17 cellular contexts compared by ENCODE assay signal in the genomic region with DNA sequence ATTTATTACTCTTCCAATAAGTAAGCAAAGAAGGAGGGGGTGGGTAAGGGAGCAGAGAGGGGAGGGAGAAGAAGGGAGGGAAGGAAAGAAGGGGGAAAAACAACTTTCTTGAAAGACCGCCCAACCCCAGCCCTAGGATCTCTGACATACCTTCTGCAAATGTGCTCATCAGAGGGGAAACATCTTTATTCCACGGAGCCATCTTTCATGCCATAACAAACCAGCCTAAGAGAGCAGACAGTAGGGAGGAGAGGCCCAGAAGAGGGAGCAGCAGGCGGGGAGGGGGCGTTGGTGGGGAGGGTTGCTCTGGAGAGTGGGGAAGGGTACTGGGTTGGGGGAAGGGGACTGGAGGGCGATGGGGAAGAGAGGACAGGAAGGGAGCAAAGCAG. TPM values are rescaled to one million over a fixed set of nuclear protein-coding genes. Genes with fewer than 3 reads are reported as not detected.
DNase-seq lines count a peak whose midpoint lies in the region; ATAC-seq, FAIRE-seq and TF ChIP-seq lines count a peak whose summit lies in the region.
"Had no signal": no experiment of that assay in that cellular context is flagged by ENCODE, and none has a peak within 500 bp of the region (broad histone marks: within the 10 kb centered on the region; RNA-seq: fewer than 3 reads in every experiment).

No MANE protein-coding gene starts in this region.

- ATAC-seq in HepG2 (no peak), right lobe of liver (no peak), HG03571 (IDR thresholded peaks at IDR 0.05; ENCODE audit: unreplicated experiment) (no peak), GM21576 (IDR thresholded peaks at IDR 0.05; ENCODE audit: unreplicated experiment) (no peak), GM19452 (IDR thresholded peaks at IDR 0.05; ENCODE audit: unreplicated experiment) (no peak)
- ATAC-seq: activated CD8-positive, alpha-beta T cell treated with anti-CD3 and anti-CD28 coated beads for 36 hours had no signal

- no peaks in the 10 kb centered on the region for H3K36me3 Mint-ChIP-seq in neural crest cell (ENCODE audit: low read depth)
- no peaks in the 10 kb centered on the region for H3K36me3 Mint-ChIP-seq in activated CD4-positive, alpha-beta memory T cell treated with anti-CD3 and anti-CD28 coated beads for 36 hours
- H3K36me3 Mint-ChIP-seq: activated naive CD8-positive, alpha-beta T cell treated with anti-CD3 and anti-CD28 coated beads for 36 hours; CD14-positive monocyte had no signal

- H3K4me2 ChIP-seq in HepG2 (ENCODE audit: low read depth, low read length): peak overlapping the region; percentile 68

- BruUV-seq in HepG2 (replicated peaks; lab: Mats Ljungman, UMichigan): no TSS peak

- POLR2A ChIA-PET in HepG2 (lab: Yijun Ruan, JAX): no interaction called here
- POLR2A ChIA-PET in activated CD4-positive, alpha-beta memory T cell treated with anti-CD3 and anti-CD28 coated beads for 36 hours (lab: Charles Lee): no interaction called here

- WGBS in HepG2 (ENCODE audit: low lambda C conversion rate): 38% methylated on average over 5 of the region's 5 CpGs
- WGBS in right lobe of liver (ENCODE audit: insufficient coverage, low coverage, low lambda C conversion rate, missing lambda C conversion rate): 69% methylated on average over 4 of the region's 5 CpGs

- H3K4me3 ChIP-seq in HepG2 (replicated peaks in 1 of 3; ENCODE audit: insufficient read depth in 1 of 3, low read depth in 2 of 3, low read length in 3 of 3) (0 out of 6 replicates have a peak overlapping the region, but pooled peaks of 1 of the 3 experiments have one; percentile 26), right lobe of liver (no peak overlapping the region), right atrium auricular region (peak overlapping the region in 1 of 2 donors; percentile 34)
- H3K4me3 ChIP-seq: breast epithelium had no signal

- no peak for FAIRE-seq in HepG2 (lab: Jason Lieb, UNC)

- no peak overlapping the region for H3K27ac Mint-ChIP-seq in neural crest cell (ENCODE audit: unreplicated experiment)
- no peak overlapping the region for H3K27ac Mint-ChIP-seq in activated CD4-positive, alpha-beta memory T cell treated with anti-CD3 and anti-CD28 coated beads for 36 hours
- H3K27ac Mint-ChIP-seq: activated CD8-positive, alpha-beta T cell treated with anti-CD3 and anti-CD28 coated beads for 36 hours; activated naive CD8-positive, alpha-beta T cell treated with anti-CD3 and anti-CD28 coated beads for 36 hours had no signal

- H3K27me3 Mint-ChIP-seq in neural crest cell (ENCODE audit: low read depth): no peaks in the 10 kb centered on the region
- H3K27me3 Mint-ChIP-seq in activated CD4-positive, alpha-beta memory T cell treated with anti-CD3 and anti-CD28 coated beads for 36 hours: peaks cover 23% of the 10 kb centered on the region

- no peak overlapping the region for H3K27ac ChIP-seq in HepG2 (ENCODE audit: extremely low read length, insufficient read depth, low read length)
- H3K27ac ChIP-seq in right lobe of liver: no peak overlapping the region
- peak overlapping the region; percentile 71 to 83 for H3K27ac ChIP-seq in right atrium auricular region
- H3K27ac ChIP-seq: RWPE1 had no signal

- TF ChIP-seq CTCF in HepG2 (CRISPR knock-in tag; IDR thresholded peaks at IDR 0.05): no peak
- no peak for TF ChIP-seq CTCF in right lobe of liver (IDR thresholded peaks at IDR 0.05)
- no peak for TF ChIP-seq CTCF in right atrium auricular region (IDR thresholded peaks at IDR 0.05)
- no peak for TF ChIP-seq CTCF in neural crest cell (conservative IDR thresholded peaks at IDR 0.05)

- in situ Hi-C loops in HepG2 (cut with HindIII; ENCODE audit: extremely low pct_ligation_motif_present, low pct_unique_long_range_greater_than_20kb): loop anchor here (25.0 kb wide), 1 partner anchor 1028 kb away; no protein-coding TSS in a partner anchor

- H3K9me3 ChIP-seq in HepG2 (ENCODE audit: low read length): no peaks in the 10 kb centered on the region
- no peaks in the 10 kb centered on the region for H3K9me3 ChIP-seq in right lobe of liver
- H3K9me3 ChIP-seq in right atrium auricular region: no peaks in the 10 kb centered on the region
- H3K9me3 ChIP-seq: breast epithelium had no signal

- H2AFZ ChIP-seq in HepG2 (ENCODE audit: low read length): no peak overlapping the region

- DNase-seq in HepG2 (ENCODE audit: low spot score) (no peak), right lobe of liver (no peak), right atrium auricular region (ENCODE audit: low spot score) (peak; percentile 18), neural crest cell (ENCODE audit: low read depth, low spot score) (no peak)
- no peak for DNase-seq in activated CD4-positive, alpha-beta memory T cell treated with anti-CD3 and anti-CD28 coated beads for 36 hours
- DNase-seq: activated CD8-positive, alpha-beta T cell treated with anti-CD3 and anti-CD28 coated beads for 36 hours; activated naive CD8-positive, alpha-beta T cell treated with anti-CD3 and anti-CD28 coated beads for 36 hours; activated T-cell treated with anti-CD3 and anti-CD28 coated beads, Interleukin-2, amount 50 U/mL, for 48 hours; NCI-H187 treated with DMSO at 0.1 percent for 48 hours; stimulated activated naive CD4-positive, alpha-beta T cell; T-helper 1 cell had no signal

- peaks cover 21% of the 10 kb centered on the region for H3K4me1 Mint-ChIP-seq in neural crest cell
- no peaks in the 10 kb centered on the region for H3K4me1 Mint-ChIP-seq in activated CD4-positive, alpha-beta memory T cell treated with anti-CD3 and anti-CD28 coated beads for 36 hours (ENCODE audit: low read depth)
- H3K4me1 Mint-ChIP-seq: activated naive CD8-positive, alpha-beta T cell treated with anti-CD3 and anti-CD28 coated beads for 36 hours had no signal

- TF ChIP-seq RAD21 in HepG2 (CRISPR knock-in tag; IDR thresholded peaks at IDR 0.05): no peak

- no peaks in the 10 kb centered on the region for H4K20me1 ChIP-seq in HepG2 (ENCODE audit: insufficient read depth, low read length)

- peaks cover 25% of the 10 kb centered on the region for H3K4me1 ChIP-seq in HepG2 (ENCODE audit: insufficient read depth, low read length)
- H3K4me1 ChIP-seq in right lobe of liver: no peaks in the 10 kb centered on the region
- peaks cover 0 to 17% of the 10 kb centered on the region in 2 donors for H3K4me1 ChIP-seq in right atrium auricular region
- H3K4me1 ChIP-seq: breast epithelium had no signal

- no peak overlapping the region for H3K9ac ChIP-seq in HepG2 (ENCODE audit: insufficient read depth, low read depth, low read length)

- TF ChIP-seq EP300 in HepG2 (IDR thresholded peaks at IDR 0.05; ENCODE audit: low read depth in 2 of 2, low read length in 2 of 2): no peak
- TF ChIP-seq EP300 in HepG2 (CRISPR knock-in tag; IDR thresholded peaks at IDR 0.05; ENCODE audit: borderline replicate concordance): no peak

- H3K79me2 ChIP-seq in HepG2 (ENCODE audit: insufficient read depth, low read length): no peaks in the 10 kb centered on the region

- intact Hi-C loops in HepG2 (cut with micrococcal nuclease; ENCODE audit: unreplicated experiment) (no loop called here), right lobe of liver (cut with DNase I) (no loop called here)
- intact Hi-C loops in activated CD4-positive, alpha-beta memory T cell treated with anti-CD3 and anti-CD28 coated beads for 36 hours (cut with micrococcal nuclease): no loop called here

- H3K4me3 Mint-ChIP-seq in neural crest cell: peak overlapping the region; percentile 79
- H3K4me3 Mint-ChIP-seq in activated CD4-positive, alpha-beta memory T cell treated with anti-CD3 and anti-CD28 coated beads for 36 hours: no peak overlapping the region
- H3K4me3 Mint-ChIP-seq: activated CD8-positive, alpha-beta T cell treated with anti-CD3 and anti-CD28 coated beads for 36 hours; activated naive CD8-positive, alpha-beta T cell treated with anti-CD3 and anti-CD28 coated beads for 36 hours had no signal

- H3K27me3 ChIP-seq in HepG2 (ENCODE audit: control insufficient read depth in 1 of 2, insufficient read depth in 2 of 2, low read length in 2 of 2) (peaks cover 5 to 44% of the 10 kb centered on the region in 2 experiments; a peak in 4 of 5 replicates), right lobe of liver (no peaks in the 10 kb centered on the region), right atrium auricular region (no peaks in the 10 kb centered on the region)
- H3K27me3 ChIP-seq: breast epithelium had no signal

- H3K36me3 ChIP-seq in HepG2 (replicated peaks in 1 of 2; ENCODE audit: control insufficient read depth in 1 of 2, insufficient read depth in 2 of 2, low read length in 2 of 2) (no peaks in the 10 kb centered on the region), right lobe of liver (no peaks in the 10 kb centered on the region), right atrium auricular region (no peaks in the 10 kb centered on the region)
- H3K36me3 ChIP-seq: breast epithelium had no signal

- CTCF ChIA-PET in HepG2 (lab: Yijun Ruan, JAX; ENCODE audit: low intra/inter-chr PET ratio, low total read pairs): no interaction called here
- CTCF ChIA-PET in activated CD4-positive, alpha-beta memory T cell treated with anti-CD3 and anti-CD28 coated beads for 36 hours (lab: Charles Lee): interaction anchor here (0.6 kb wide), 1 partner anchor 11 kb away, joined by 4 read pairs; no protein-coding TSS in a partner anchor

- no peaks in the 10 kb centered on the region for H3K9me3 Mint-ChIP-seq in neural crest cell
- no peaks in the 10 kb centered on the region for H3K9me3 Mint-ChIP-seq in activated CD4-positive, alpha-beta memory T cell treated with anti-CD3 and anti-CD28 coated beads for 36 hours
- H3K9me3 Mint-ChIP-seq: activated CD8-positive, alpha-beta T cell treated with anti-CD3 and anti-CD28 coated beads for 36 hours; activated naive CD8-positive, alpha-beta T cell treated with anti-CD3 and anti-CD28 coated beads for 36 hours had no signal

- TF ChIP-seq POLR2A in HepG2 (IDR thresholded peaks at IDR 0.05; ENCODE audit: insufficient read depth in 1 of 2, low read depth in 2 of 2, low read length in 2 of 2): no peak
- TF ChIP-seq POLR2A in right lobe of liver (IDR thresholded peaks at IDR 0.05): no peak

RNA-seq across cellular contexts. Expression of a gene that starts 48.3 kb away (rescaled TPM):
- 9.8 and 18.4 TPM in 2 replicates for total RNA-seq in HepG2 (2016; rRNA removed; fragmentation: Illumina TruSeq; extraction: Trizol)
- total RNA-seq in HepG2 (2016; cell fraction: cytosol; rRNA removed; fragmentation: Illumina TruSeq; extraction: Trizol; ENCODE audit: low read depth): 12.2 and 16.1 TPM in 2 replicates
- 10.6 and 19.5 TPM in 2 replicates for total RNA-seq in HepG2 (2016; cell fraction: insoluble cytoplasmic fraction; rRNA removed; fragmentation: Illumina TruSeq; extraction: Trizol)
- total RNA-seq in HepG2 (2016; cell fraction: membrane; rRNA removed; fragmentation: Illumina TruSeq; extraction: Trizol): 12.0 and 14.7 TPM in 2 replicates
- 14.6 and 16.0 TPM in 2 replicates for total RNA-seq in HepG2 (2016; cell fraction: nucleus; rRNA removed; fragmentation: Illumina TruSeq; extraction: Trizol)
- polyA plus RNA-seq in HepG2 (2011; rRNA removed): 11.8 and 12.6 TPM in 2 replicates
- 6.8 and 16.3 TPM in 2 replicates for polyA plus RNA-seq in HepG2 (2011; cell fraction: cytosol; rRNA removed)
- polyA plus RNA-seq in HepG2 (2011; cell fraction: nucleus; rRNA removed): 56.9 and 70.5 TPM in 2 replicates
- 8.1 and 13.6 TPM in 2 replicates for polyA plus RNA-seq in HepG2 (2012)
- polyA plus RNA-seq in HepG2 (2016; cell fraction: cytosol; fragmentation: Illumina TruSeq; extraction: Trizol; ENCODE audit: low read depth): 10.0 and 12.3 TPM in 2 replicates
- 8.1 and 10.1 TPM in 2 replicates for polyA plus RNA-seq in HepG2 (2016; cell fraction: insoluble cytoplasmic fraction; fragmentation: Illumina TruSeq; extraction: Trizol; ENCODE audit: low read depth)
- 9.1 and 10.0 TPM in 2 replicates for polyA plus RNA-seq in HepG2 (2016; cell fraction: membrane; fragmentation: Illumina TruSeq; extraction: Trizol; ENCODE audit: low read depth)
- polyA plus RNA-seq in HepG2 (2016; cell fraction: nucleus; fragmentation: Illumina TruSeq; extraction: Trizol; ENCODE audit: insufficient read depth, low read depth): 30.4 and 30.9 TPM in 2 replicates
- polyA minus RNA-seq in HepG2 (2011; rRNA and poly(A)+ RNA removed; ENCODE audit: low replicate concordance): 5.5 and 7.7 TPM in 2 replicates
- polyA minus RNA-seq in HepG2 (2011; cell fraction: cytosol; rRNA and poly(A)+ RNA removed): 3.2 and 9.5 TPM in 2 replicates
- 3.4 and 4.1 TPM in 2 replicates for polyA minus RNA-seq in HepG2 (2011; cell fraction: nucleus; rRNA and poly(A)+ RNA removed)
- 10 to 100 TPM; 14.3 to 88.7 (median 22.1) TPM for total RNA-seq in right lobe of liver
- total RNA-seq in right atrium auricular region: 10 to 100 TPM; 44.1 to 52.4 TPM
- total RNA-seq in neural crest cell: 4.7 and 6.3 TPM in 2 replicates
- total RNA-seq in activated CD4-positive, alpha-beta memory T cell treated with anti-CD3 and anti-CD28 coated beads for 36 hours: 10 to 100 TPM; 40.0 to 41.3 TPM

Comparison
In these comparisons a context has a peak if more than half of its experiments do, and no peak if none do; other contexts are left out.
1. H3K27ac ChIP-seq: peak in right atrium auricular region (2 of 2); none in HepG2 (single experiment) and right lobe of liver (0 of 3).